ENCODE assay signal across 13 cellular contexts in genomic region chr21:33828577-33828976, GRCh38.
"Had no signal": no experiment of that assay in that cellular context is flagged by ENCODE, and none has a peak within 500 bp of the region (broad histone marks: within the 10 kb centered on the region; RNA-seq: fewer than 3 reads in every experiment).

No MANE protein-coding gene starts in this region.

- ATAC-seq: left colon; naive thymus-derived CD8-positive, alpha-beta T cell had no signal

- H3K27me3 ChIP-seq: dorsolateral prefrontal cortex, heart left ventricle had no signal

- DNase-seq: cortex of kidney; effector CD8-positive, alpha-beta T cell; foreskin melanocyte; hippocampal formation; left colon; mucosa of descending colon; naive thymus-derived CD8-positive, alpha-beta T cell; stimulated activated CD4-positive, alpha-beta T cell treated with anti-CD3 and anti-CD28 coated beads, Interleukin-2, amount 100 ng/mL, for 48 hours; stimulated activated naive CD4-positive, alpha-beta T cell treated with Interleukin-2 at 50 U/mL for 16 hours; trophoblast cell had no signal

- H3K4me3 ChIP-seq: dorsolateral prefrontal cortex, heart left ventricle, mucosa of descending colon, smooth muscle cell had no signal

- H3K9me3 ChIP-seq: heart left ventricle, mucosa of descending colon had no signal
